10 cellular contexts compared by ENCODE assay signal in genomic region chr16:57746316-57746715, GRCh38. TPM values are rescaled to one million over a fixed set of nuclear protein-coding genes. Genes with fewer than 3 reads are reported as not detected.
"Had no signal": no experiment of that assay in that cellular context is flagged by ENCODE, and none has a peak within 500 bp of the region (broad histone marks: within the 10 kb centered on the region; RNA-seq: fewer than 3 reads in every experiment).

No MANE protein-coding gene starts in this region.

RNA-seq across cellular contexts. Expression of gene DRC7, which starts 51.7 kb away (rescaled TPM):
- total RNA-seq: colonic mucosa, esophagus mucosa, gastrocnemius medialis, glomerular endothelial cell, left cardiac atrium, left ventricle myocardium superior, lower leg skin, mammary epithelial cell had no signal
- polyA plus RNA-seq: heart left ventricle, keratinocyte had no signal
